ENCODE assay signal across 1 cellular context in genomic region chr1:167454929-167455785, GRCh38.
TF ChIP-seq lines count a peak whose summit lies in the region.

No MANE protein-coding gene starts in this region.

TF ChIP-seq in HEK293, 187 proteins besides CTCF, POLR2A, EP300 and RAD21 (continued from another document):
- TF ChIP-seq KLF1 (tag by site-specific recombination; IDR thresholded peaks at IDR 0.05) (peak; percentile 44; the same call in 1 of the 2 replicates), ZNF350 (tag by site-specific recombination; IDR thresholded peaks at IDR 0.05) (no peak), ZNF830 (tag by site-specific recombination; IDR thresholded peaks at IDR 0.05; ENCODE audit: low read depth) (no peak), ZNF530 (tag by site-specific recombination; IDR thresholded peaks at IDR 0.05; ENCODE audit: low read depth) (no peak), ZNF16 (tag by site-specific recombination; IDR thresholded peaks at IDR 0.05; ENCODE audit: low read depth) (no peak), ZNF561 (tag by site-specific recombination; IDR thresholded peaks at IDR 0.05; ENCODE audit: borderline replicate concordance) (peak; percentile 86; the same call in 1 of the 2 replicates), HOXA7 (CRISPR knock-in tag; IDR thresholded peaks at IDR 0.05; ENCODE audit: borderline replicate concordance) (no peak), ZNF521 (tag by site-specific recombination; IDR thresholded peaks at IDR 0.05) (no peak), ZNF354C (tag by site-specific recombination; IDR thresholded peaks at IDR 0.05; ENCODE audit: borderline replicate concordance, low read depth) (no peak), PRDM2 (tag by site-specific recombination; IDR thresholded peaks at IDR 0.05; ENCODE audit: borderline replicate concordance) (no peak), ZNF24 (tag by site-specific recombination; IDR thresholded peaks at IDR 0.05) (no peak), GLI2 (tag by site-specific recombination; IDR thresholded peaks at IDR 0.05; ENCODE audit: borderline replicate concordance, low read depth) (no peak), ZNF341 (tag by site-specific recombination; IDR thresholded peaks at IDR 0.05; ENCODE audit: low read depth) (peak; percentile 73), SCRT1 (tag by site-specific recombination; IDR thresholded peaks at IDR 0.05; ENCODE audit: borderline replicate concordance) (no peak), ZNF843 (tag by site-specific recombination; IDR thresholded peaks at IDR 0.05) (0 out of 2 replicates have a peak, but pooled peaks have one; percentile 38), ZNF510 (tag by site-specific recombination; IDR thresholded peaks at IDR 0.05; ENCODE audit: insufficient replicate concordance) (no peak), ZNF701 (tag by site-specific recombination; IDR thresholded peaks at IDR 0.05) (no peak), ZNF571 (tag by site-specific recombination; IDR thresholded peaks at IDR 0.05) (no peak), ZNF248 (tag by site-specific recombination; IDR thresholded peaks at IDR 0.05) (no peak), ZNF426 (tag by site-specific recombination; IDR thresholded peaks at IDR 0.05) (no peak), ZNF169 (tag by site-specific recombination; IDR thresholded peaks at IDR 0.05) (no peak), TCF7L2 (IDR thresholded peaks at IDR 0.05; ENCODE audit: borderline replicate concordance, low read depth, low read length) (no peak), YY1 (tag by site-specific recombination; IDR thresholded peaks at IDR 0.05) (no peak), ZEB2 (tag by site-specific recombination; IDR thresholded peaks at IDR 0.05) (peak; percentile 53; the same call in 1 of the 2 replicates), ZFP3 (tag by site-specific recombination; IDR thresholded peaks at IDR 0.05; ENCODE audit: low read depth) (no peak), SP3 (tag by site-specific recombination; IDR thresholded peaks at IDR 0.05) (peak; percentile 54), ZNF560 (tag by site-specific recombination; IDR thresholded peaks at IDR 0.05; ENCODE audit: borderline replicate concordance) (no peak), GLI4 (tag by site-specific recombination; IDR thresholded peaks at IDR 0.05) (no peak)
- TF ChIP-seq, protein P1, sequence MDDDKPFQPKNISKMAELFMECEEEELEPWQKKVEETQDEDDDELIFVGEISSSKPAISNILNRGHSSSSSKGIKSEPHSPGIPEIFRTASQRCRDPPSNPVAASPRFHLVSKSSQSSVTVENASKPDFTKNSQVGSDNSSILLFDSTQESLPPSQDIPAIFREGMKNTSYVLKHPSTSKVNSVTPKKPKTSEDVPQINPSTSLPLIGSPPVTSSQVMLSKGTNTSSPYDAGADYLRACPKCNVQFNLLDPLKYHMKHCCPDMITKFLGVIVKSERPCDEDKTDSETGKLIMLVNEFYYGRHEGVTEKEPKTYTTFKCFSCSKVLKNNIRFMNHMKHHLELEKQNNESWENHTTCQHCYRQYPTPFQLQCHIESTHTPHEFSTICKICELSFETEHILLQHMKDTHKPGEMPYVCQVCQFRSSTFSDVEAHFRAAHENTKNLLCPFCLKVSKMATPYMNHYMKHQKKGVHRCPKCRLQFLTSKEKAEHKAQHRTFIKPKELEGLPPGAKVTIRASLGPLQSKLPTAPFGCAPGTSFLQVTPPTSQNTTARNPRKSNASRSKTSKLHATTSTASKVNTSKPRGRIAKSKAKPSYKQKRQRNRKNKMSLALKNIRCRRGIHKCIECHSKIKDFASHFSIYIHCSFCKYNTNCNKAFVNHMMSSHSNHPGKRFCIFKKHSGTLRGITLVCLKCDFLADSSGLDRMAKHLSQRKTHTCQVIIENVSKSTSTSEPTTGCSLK (tag by site-specific recombination; IDR thresholded peaks at IDR 0.05), result no peak
- TF ChIP-seq, protein P2, sequence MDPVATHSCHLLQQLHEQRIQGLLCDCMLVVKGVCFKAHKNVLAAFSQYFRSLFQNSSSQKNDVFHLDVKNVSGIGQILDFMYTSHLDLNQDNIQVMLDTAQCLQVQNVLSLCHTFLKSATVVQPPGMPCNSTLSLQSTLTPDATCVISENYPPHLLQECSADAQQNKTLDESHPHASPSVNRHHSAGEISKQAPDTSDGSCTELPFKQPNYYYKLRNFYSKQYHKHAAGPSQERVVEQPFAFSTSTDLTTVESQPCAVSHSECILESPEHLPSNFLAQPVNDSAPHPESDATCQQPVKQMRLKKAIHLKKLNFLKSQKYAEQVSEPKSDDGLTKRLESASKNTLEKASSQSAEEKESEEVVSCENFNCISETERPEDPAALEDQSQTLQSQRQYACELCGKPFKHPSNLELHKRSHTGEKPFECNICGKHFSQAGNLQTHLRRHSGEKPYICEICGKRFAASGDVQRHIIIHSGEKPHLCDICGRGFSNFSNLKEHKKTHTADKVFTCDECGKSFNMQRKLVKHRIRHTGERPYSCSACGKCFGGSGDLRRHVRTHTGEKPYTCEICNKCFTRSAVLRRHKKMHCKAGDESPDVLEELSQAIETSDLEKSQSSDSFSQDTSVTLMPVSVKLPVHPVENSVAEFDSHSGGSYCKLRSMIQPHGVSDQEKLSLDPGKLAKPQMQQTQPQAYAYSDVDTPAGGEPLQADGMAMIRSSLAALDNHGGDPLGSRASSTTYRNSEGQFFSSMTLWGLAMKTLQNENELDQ (tag by site-specific recombination; IDR thresholded peaks at IDR 0.05; ENCODE audit: low read depth), result no peak
- TF ChIP-seq, protein P3, sequence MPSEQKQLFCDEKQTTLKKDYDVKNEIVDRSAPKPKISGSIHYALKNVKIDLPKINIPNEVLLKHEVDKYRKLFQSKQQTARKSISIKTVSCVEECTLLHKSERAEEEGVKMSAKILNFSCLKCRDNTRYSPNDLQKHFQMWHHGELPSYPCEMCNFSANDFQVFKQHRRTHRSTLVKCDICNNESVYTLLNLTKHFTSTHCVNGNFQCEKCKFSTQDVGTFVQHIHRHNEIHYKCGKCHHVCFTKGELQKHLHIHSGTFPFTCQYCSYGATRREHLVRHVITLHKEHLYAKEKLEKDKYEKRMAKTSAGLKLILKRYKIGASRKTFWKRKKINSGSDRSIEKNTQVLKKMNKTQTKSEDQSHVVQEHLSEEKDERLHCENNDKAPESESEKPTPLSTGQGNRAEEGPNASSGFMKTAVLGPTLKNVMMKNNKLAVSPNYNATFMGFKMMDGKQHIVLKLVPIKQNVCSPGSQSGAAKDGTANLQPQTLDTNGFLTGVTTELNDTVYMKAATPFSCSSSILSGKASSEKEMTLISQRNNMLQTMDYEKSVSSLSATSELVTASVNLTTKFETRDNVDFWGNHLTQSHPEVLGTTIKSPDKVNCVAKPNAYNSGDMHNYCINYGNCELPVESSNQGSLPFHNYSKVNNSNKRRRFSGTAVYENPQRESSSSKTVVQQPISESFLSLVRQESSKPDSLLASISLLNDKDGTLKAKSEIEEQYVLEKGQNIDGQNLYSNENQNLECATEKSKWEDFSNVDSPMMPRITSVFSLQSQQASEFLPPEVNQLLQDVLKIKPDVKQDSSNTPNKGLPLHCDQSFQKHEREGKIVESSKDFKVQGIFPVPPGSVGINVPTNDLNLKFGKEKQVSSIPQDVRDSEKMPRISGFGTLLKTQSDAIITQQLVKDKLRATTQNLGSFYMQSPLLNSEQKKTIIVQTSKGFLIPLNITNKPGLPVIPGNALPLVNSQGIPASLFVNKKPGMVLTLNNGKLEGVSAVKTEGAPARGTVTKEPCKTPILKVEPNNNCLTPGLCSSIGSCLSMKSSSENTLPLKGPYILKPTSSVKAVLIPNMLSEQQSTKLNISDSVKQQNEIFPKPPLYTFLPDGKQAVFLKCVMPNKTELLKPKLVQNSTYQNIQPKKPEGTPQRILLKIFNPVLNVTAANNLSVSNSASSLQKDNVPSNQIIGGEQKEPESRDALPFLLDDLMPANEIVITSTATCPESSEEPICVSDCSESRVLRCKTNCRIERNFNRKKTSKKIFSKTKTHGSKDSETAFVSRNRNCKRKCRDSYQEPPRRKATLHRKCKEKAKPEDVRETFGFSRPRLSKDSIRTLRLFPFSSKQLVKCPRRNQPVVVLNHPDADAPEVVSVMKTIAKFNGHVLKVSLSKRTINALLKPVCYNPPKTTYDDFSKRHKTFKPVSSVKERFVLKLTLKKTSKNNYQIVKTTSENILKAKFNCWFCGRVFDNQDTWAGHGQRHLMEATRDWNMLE (tag by site-specific recombination; conservative IDR thresholded peaks at IDR 0.05; ENCODE audit: low read depth), result no peak
